In genomic region chr11:93474122-93474521, GRCh38 we compare ENCODE assay signal across 1 cellular context.
TF ChIP-seq lines count a peak whose summit lies in the region.

No MANE protein-coding gene starts in this region.

TF ChIP-seq in K562, 482 proteins besides CTCF, POLR2A, EP300 and RAD21 (continued from another document):
- TF ChIP-seq, protein P1, sequence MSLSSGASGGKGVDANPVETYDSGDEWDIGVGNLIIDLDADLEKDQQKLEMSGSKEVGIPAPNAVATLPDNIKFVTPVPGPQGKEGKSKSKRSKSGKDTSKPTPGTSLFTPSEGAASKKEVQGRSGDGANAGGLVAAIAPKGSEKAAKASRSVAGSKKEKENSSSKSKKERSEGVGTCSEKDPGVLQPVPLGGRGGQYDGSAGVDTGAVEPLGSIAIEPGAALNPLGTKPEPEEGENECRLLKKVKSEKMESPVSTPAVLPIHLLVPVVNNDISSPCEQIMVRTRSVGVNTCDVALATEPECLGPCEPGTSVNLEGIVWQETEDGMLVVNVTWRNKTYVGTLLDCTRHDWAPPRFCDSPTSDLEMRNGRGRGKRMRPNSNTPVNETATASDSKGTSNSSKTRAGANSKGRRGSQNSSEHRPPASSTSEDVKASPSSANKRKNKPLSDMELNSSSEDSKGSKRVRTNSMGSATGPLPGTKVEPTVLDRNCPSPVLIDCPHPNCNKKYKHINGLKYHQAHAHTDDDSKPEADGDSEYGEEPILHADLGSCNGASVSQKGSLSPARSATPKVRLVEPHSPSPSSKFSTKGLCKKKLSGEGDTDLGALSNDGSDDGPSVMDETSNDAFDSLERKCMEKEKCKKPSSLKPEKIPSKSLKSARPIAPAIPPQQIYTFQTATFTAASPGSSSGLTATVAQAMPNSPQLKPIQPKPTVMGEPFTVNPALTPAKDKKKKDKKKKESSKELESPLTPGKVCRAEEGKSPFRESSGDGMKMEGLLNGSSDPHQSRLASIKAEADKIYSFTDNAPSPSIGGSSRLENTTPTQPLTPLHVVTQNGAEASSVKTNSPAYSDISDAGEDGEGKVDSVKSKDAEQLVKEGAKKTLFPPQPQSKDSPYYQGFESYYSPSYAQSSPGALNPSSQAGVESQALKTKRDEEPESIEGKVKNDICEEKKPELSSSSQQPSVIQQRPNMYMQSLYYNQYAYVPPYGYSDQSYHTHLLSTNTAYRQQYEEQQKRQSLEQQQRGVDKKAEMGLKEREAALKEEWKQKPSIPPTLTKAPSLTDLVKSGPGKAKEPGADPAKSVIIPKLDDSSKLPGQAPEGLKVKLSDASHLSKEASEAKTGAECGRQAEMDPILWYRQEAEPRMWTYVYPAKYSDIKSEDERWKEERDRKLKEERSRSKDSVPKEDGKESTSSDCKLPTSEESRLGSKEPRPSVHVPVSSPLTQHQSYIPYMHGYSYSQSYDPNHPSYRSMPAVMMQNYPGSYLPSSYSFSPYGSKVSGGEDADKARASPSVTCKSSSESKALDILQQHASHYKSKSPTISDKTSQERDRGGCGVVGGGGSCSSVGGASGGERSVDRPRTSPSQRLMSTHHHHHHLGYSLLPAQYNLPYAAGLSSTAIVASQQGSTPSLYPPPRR (CRISPR knock-in tag; IDR thresholded peaks at IDR 0.05; ENCODE audit: borderline replicate concordance) = no peak
- TF ChIP-seq E2F6 (IDR thresholded peaks at IDR 0.05; ENCODE audit: borderline replicate concordance in 1 of 2, extremely low read depth in 1 of 2, insufficient read depth in 1 of 2, insufficient read length in 1 of 2, low read depth in 1 of 2, low read length in 1 of 2, poor library complexity in 1 of 2, severe bottlenecking in 1 of 2) (no peak), FOSL1 (tag; conservative IDR thresholded peaks at IDR 0.05) (no peak), MEIS2 (IDR thresholded peaks at IDR 0.05; ENCODE audit: partially characterized antibody) (peak; percentile 48), RAD51 (IDR thresholded peaks at IDR 0.05; ENCODE audit: borderline replicate concordance, low read depth) (no peak), USF1 (CRISPR knock-in tag; IDR thresholded peaks at IDR 0.05) (no peak), KDM2B (CRISPR knock-in tag; IDR thresholded peaks at IDR 0.05) (no peak), PBX2 (CRISPR knock-in tag; IDR thresholded peaks at IDR 0.05; ENCODE audit: low read depth) (no peak), PBX2 (tag; conservative IDR thresholded peaks at IDR 0.05; ENCODE audit: low read depth) (peak; percentile 54; the same call in 1 of the 2 replicates), ZBTB17 (CRISPR knock-in tag; IDR thresholded peaks at IDR 0.05) (no peak)
- TF ChIP-seq, protein P2, sequence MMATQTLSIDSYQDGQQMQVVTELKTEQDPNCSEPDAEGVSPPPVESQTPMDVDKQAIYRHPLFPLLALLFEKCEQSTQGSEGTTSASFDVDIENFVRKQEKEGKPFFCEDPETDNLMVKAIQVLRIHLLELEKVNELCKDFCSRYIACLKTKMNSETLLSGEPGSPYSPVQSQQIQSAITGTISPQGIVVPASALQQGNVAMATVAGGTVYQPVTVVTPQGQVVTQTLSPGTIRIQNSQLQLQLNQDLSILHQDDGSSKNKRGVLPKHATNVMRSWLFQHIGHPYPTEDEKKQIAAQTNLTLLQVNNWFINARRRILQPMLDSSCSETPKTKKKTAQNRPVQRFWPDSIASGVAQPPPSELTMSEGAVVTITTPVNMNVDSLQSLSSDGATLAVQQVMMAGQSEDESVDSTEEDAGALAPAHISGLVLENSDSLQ (IDR thresholded peaks at IDR 0.05) = 0 out of 2 replicates have a peak, but pooled peaks have one; percentile 18
- TF ChIP-seq, protein P3, sequence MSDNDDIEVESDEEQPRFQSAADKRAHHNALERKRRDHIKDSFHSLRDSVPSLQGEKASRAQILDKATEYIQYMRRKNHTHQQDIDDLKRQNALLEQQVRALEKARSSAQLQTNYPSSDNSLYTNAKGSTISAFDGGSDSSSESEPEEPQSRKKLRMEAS (CRISPR knock-in tag; IDR thresholded peaks at IDR 0.05) = no peak
